In genomic region chr3:17552351-17552750, GRCh38 we compare ENCODE assay signal across 11 cellular contexts.
"Had no signal": no experiment of that assay in that cellular context is flagged by ENCODE, and none has a peak within 500 bp of the region (broad histone marks: within the 10 kb centered on the region; RNA-seq: fewer than 3 reads in every experiment).

No MANE protein-coding gene starts in this region.

- H3K4me3 Mint-ChIP-seq: activated B cell treated with CpG ODN at 0.5 μM for 24 hours; activated CD4-positive, alpha-beta T cell treated with anti-CD3 and anti-CD28 coated beads, Interleukin-2, amount 10 ng/mL, durations not matched to agents 24 days and 14 days; activated naive CD8-positive, alpha-beta T cell treated with anti-CD3 and anti-CD28 coated beads, Interleukin-2, amount 10 ng/mL, durations not matched to agents 7 days and 5 days; stimulated activated naive CD8-positive, alpha-beta T cell treated with anti-CD3 and anti-CD28 coated beads, Interleukin-15, Interleukin-2, amounts not matched to agents 100 ng/mL and 50 ng/mL, for 24 hours; T-cell had no signal

- DNase-seq: activated B cell treated with CpG ODN at 0.5 μM for 24 hours; activated CD4-positive, alpha-beta T cell treated with anti-CD3 and anti-CD28 coated beads, Interleukin-2, amount 10 ng/mL, durations not matched to agents 24 days and 14 days; activated gamma-delta T cell treated with Interleukin-2 at 50 U/mL for 16 hours; activated naive CD8-positive, alpha-beta T cell treated with anti-CD3 and anti-CD28 coated beads, Interleukin-2, amount 10 ng/mL, durations not matched to agents 7 days and 5 days; aorta; colonic mucosa; foreskin melanocyte; stimulated activated CD4-positive, alpha-beta T cell treated with anti-CD3 and anti-CD28 coated beads, Interleukin-2, amount 100 ng/mL, for 48 hours; T-cell had no signal

- H3K36me3 ChIP-seq: colonic mucosa, thoracic aorta had no signal

- ATAC-seq: T-cell had no signal

- H3K27ac Mint-ChIP-seq: activated B cell treated with CpG ODN at 0.5 μM for 24 hours; activated CD4-positive, alpha-beta T cell treated with anti-CD3 and anti-CD28 coated beads, Interleukin-2, amount 10 ng/mL, durations not matched to agents 24 days and 14 days; activated naive CD8-positive, alpha-beta T cell treated with anti-CD3 and anti-CD28 coated beads, Interleukin-2, amount 10 ng/mL, durations not matched to agents 7 days and 5 days; stimulated activated naive CD8-positive, alpha-beta T cell treated with anti-CD3 and anti-CD28 coated beads, Interleukin-15, Interleukin-2, amounts not matched to agents 100 ng/mL and 50 ng/mL, for 24 hours; T-cell had no signal

- H3K4me3 ChIP-seq: colonic mucosa, thoracic aorta had no signal

- H3K4me1 Mint-ChIP-seq: activated CD4-positive, alpha-beta T cell treated with anti-CD3 and anti-CD28 coated beads, Interleukin-2, amount 10 ng/mL, durations not matched to agents 24 days and 14 days; activated naive CD8-positive, alpha-beta T cell treated with anti-CD3 and anti-CD28 coated beads, Interleukin-2, amount 10 ng/mL, durations not matched to agents 7 days and 5 days had no signal

- H3K9me3 Mint-ChIP-seq: activated B cell treated with CpG ODN at 0.5 μM for 24 hours; activated CD4-positive, alpha-beta T cell treated with anti-CD3 and anti-CD28 coated beads, Interleukin-2, amount 10 ng/mL, durations not matched to agents 24 days and 14 days; activated naive CD8-positive, alpha-beta T cell treated with anti-CD3 and anti-CD28 coated beads, Interleukin-2, amount 10 ng/mL, durations not matched to agents 7 days and 5 days; stimulated activated naive CD8-positive, alpha-beta T cell treated with anti-CD3 and anti-CD28 coated beads, Interleukin-15, Interleukin-2, amounts not matched to agents 100 ng/mL and 50 ng/mL, for 24 hours; T-cell had no signal

- H3K9me3 ChIP-seq: colonic mucosa, thoracic aorta had no signal

- H3K27ac ChIP-seq: colonic mucosa had no signal

- H3K4me1 ChIP-seq: colonic mucosa had no signal

- H3K27me3 Mint-ChIP-seq: activated B cell treated with CpG ODN at 0.5 μM for 24 hours; activated CD4-positive, alpha-beta T cell treated with anti-CD3 and anti-CD28 coated beads, Interleukin-2, amount 10 ng/mL, durations not matched to agents 24 days and 14 days; activated naive CD8-positive, alpha-beta T cell treated with anti-CD3 and anti-CD28 coated beads, Interleukin-2, amount 10 ng/mL, durations not matched to agents 7 days and 5 days; stimulated activated naive CD8-positive, alpha-beta T cell treated with anti-CD3 and anti-CD28 coated beads, Interleukin-15, Interleukin-2, amounts not matched to agents 100 ng/mL and 50 ng/mL, for 24 hours; T-cell had no signal
